In genomic region chr3:115814778-115815380, GRCh38 we compare ENCODE assay signal across 8 cellular contexts.
DNase-seq lines count a peak whose midpoint lies in the region; TF ChIP-seq lines count a peak whose summit lies in the region.

No MANE protein-coding gene starts in this region.

- peak; percentile 90 to 92 for TF ChIP-seq RAD21 in liver (IDR thresholded peaks at IDR 0.05)

- H3K4me1 ChIP-seq in liver (ENCODE audit: control insufficient read depth in 4 of 4, insufficient read depth in 4 of 4, low read length in 3 of 4): peaks cover 0 to 3% (median 0%) of the 10 kb centered on the region in 4 donors

- 17% methylated on average over 8 of the region's 8 CpGs for WGBS in liver

- H3K36me3 ChIP-seq in liver (ENCODE audit: control insufficient read depth in 4 of 4, insufficient read depth in 3 of 4, low read depth in 1 of 4, low read length in 3 of 4): no peaks in the 10 kb centered on the region

- no peaks in the 10 kb centered on the region for H3K27me3 ChIP-seq in liver (ENCODE audit: control insufficient read depth in 4 of 4, insufficient read depth in 4 of 4, low read length in 3 of 4)

- H3K9ac ChIP-seq in liver (ENCODE audit: low read depth in 1 of 2, low read length in 2 of 2): no peak overlapping the region

- H3K27ac ChIP-seq in liver (ENCODE audit: low read depth in 1 of 2, low read length in 2 of 2): no peak overlapping the region

- CTCF ChIA-PET in HEK293T (lab: Yijun Ruan, JAX): interaction anchor here (1.4 kb wide), 1 partner anchor 31 kb away, joined by 5 read pairs; no protein-coding TSS in a partner anchor

- no peaks in the 10 kb centered on the region for H3K9me3 ChIP-seq in liver (ENCODE audit: control insufficient read depth in 4 of 4, low read length in 3 of 4)

- DNase-seq in EL: peak; percentile 79
- DNase-seq in HEK293T (ENCODE audit: extremely low spot score): peak; percentile 66
- peak; percentile 49 for DNase-seq in NCI-H345 (lab: John Stamatoyannopoulos, UW)
- DNase-seq in activated CD4-positive, alpha-beta T cell treated with anti-CD3 and anti-CD28 coated beads for 48 hours: peak; percentile 77
- peak; percentile 78 for DNase-seq in dedifferentiated amniotic fluid mesenchymal stem cell (ENCODE audit: extremely low spot score)
- DNase-seq in stimulated activated CD4-positive, alpha-beta T cell treated with anti-CD3 and anti-CD28 coated beads, TNF-alpha, amount 100 ng/mL, for 4 hours (ENCODE audit: low read depth in 3 of 3): peak; percentile 40 to 50 (median 42)
- no peak for DNase-seq in cortex of kidney (lab: John Stamatoyannopoulos, UW)

- POLR2A ChIA-PET in HEK293T (lab: Yijun Ruan, JAX): no interaction called here

- no peak overlapping the region for H3K4me3 ChIP-seq in liver (ENCODE audit: low read depth in 1 of 3, low read length in 3 of 3)

- peak; percentile 98 for TF ChIP-seq CTCF in liver (IDR thresholded peaks at IDR 0.05; ENCODE audit: low read depth, low read length, missing input control)

TF ChIP-seq in HEK293T, 16 proteins besides CTCF, POLR2A, EP300 and RAD21:
- no peak for TF ChIP-seq SP1 (IDR thresholded peaks at IDR 0.05)
- TF ChIP-seq NFRKB (IDR thresholded peaks at IDR 0.05): no peak
- no peak for TF ChIP-seq CTBP1 (IDR thresholded peaks at IDR 0.05; ENCODE audit: borderline replicate concordance)
- TF ChIP-seq FOXA1 (IDR thresholded peaks at IDR 0.05): no peak
- TF ChIP-seq BHLHE40 (IDR thresholded peaks at IDR 0.05; ENCODE audit: borderline replicate concordance): no peak
- TF ChIP-seq SUZ12 (IDR thresholded peaks at IDR 0.05): no peak
- no peak for TF ChIP-seq FOXK2 (IDR thresholded peaks at IDR 0.05)
- no peak for TF ChIP-seq TARDBP (IDR thresholded peaks at IDR 0.05)
- TF ChIP-seq L3MBTL2 (conservative IDR thresholded peaks at IDR 0.05): no peak

TF ChIP-seq in liver, 16 proteins besides CTCF, POLR2A, EP300 and RAD21:
- TF ChIP-seq RXRA (IDR thresholded peaks at IDR 0.05) (peak; percentile 21 to 53), TAF1 (conservative IDR thresholded peaks at IDR 0.05) (no peak)
